1 cellular context compared by ENCODE assay signal in genomic region chr11:3126901-3127691, GRCh38.
TF ChIP-seq lines count a peak whose summit lies in the region.

No MANE protein-coding gene starts in this region.

TF ChIP-seq in H1, 55 proteins besides CTCF, POLR2A, EP300 and RAD21:
- TF ChIP-seq CREB1 (IDR thresholded peaks at IDR 0.05): no peak
- TF ChIP-seq KDM1A (IDR thresholded peaks at IDR 0.05; ENCODE audit: borderline replicate concordance, low read length): no peak
- no peak for TF ChIP-seq YY1 (IDR thresholded peaks at IDR 0.05; ENCODE audit: low read depth, low read length)
TF ChIP-seq in H1: peak in this region for 0.
